Comparison of ENCODE assay signal across 1 cellular context in genomic region chr1:151827853-151828252, GRCh38.
TF ChIP-seq lines count a peak whose summit lies in the region.

No MANE protein-coding gene starts in this region.

TF ChIP-seq in H1, 55 proteins besides CTCF, POLR2A, EP300 and RAD21:
- no peak for TF ChIP-seq BCL11A (IDR thresholded peaks at IDR 0.05; ENCODE audit: low read depth in 2 of 2, low read length in 2 of 2)
- TF ChIP-seq CTBP2 (IDR thresholded peaks at IDR 0.05; ENCODE audit: borderline replicate concordance, insufficient read depth, insufficient read length, low read length): no peak
- no peak for TF ChIP-seq RXRA (IDR thresholded peaks at IDR 0.05; ENCODE audit: insufficient read depth, low read depth, low read length)
- TF ChIP-seq SIN3A (conservative IDR thresholded peaks at IDR 0.05 in 1 of 2, IDR thresholded peaks at IDR 0.05 in 1 of 2; ENCODE audit: low read depth in 1 of 2, low read length in 2 of 2): no peak
- no peak for TF ChIP-seq SIX5 (IDR thresholded peaks at IDR 0.05; ENCODE audit: low read depth, low read length)
- TF ChIP-seq SIRT6 (IDR thresholded peaks at IDR 0.05; ENCODE audit: low read length): no peak
- TF ChIP-seq CREB1 (IDR thresholded peaks at IDR 0.05): no peak
- no peak for TF ChIP-seq FOSL1 (IDR thresholded peaks at IDR 0.05; ENCODE audit: insufficient read depth, low read depth, low read length)
- no peak for TF ChIP-seq PHF8 (conservative IDR thresholded peaks at IDR 0.05; ENCODE audit: low read depth, low read length)
- TF ChIP-seq NANOG (IDR thresholded peaks at IDR 0.05; ENCODE audit: insufficient read depth, low read depth, low read length, poor library complexity, severe bottlenecking): no peak
- no peak for TF ChIP-seq CHD7 (IDR thresholded peaks at IDR 0.05; ENCODE audit: insufficient replicate concordance, low read length)
- TF ChIP-seq TCF12 (IDR thresholded peaks at IDR 0.05; ENCODE audit: low read depth, low read length): no peak
- TF ChIP-seq CHD1 (IDR thresholded peaks at IDR 0.05; ENCODE audit: low read depth, low read length): no peak
- no peak for TF ChIP-seq USF2 (IDR thresholded peaks at IDR 0.05; ENCODE audit: low read length)
TF ChIP-seq in H1: peak in this region for 0.
